17 cellular contexts compared by ENCODE assay signal in the genomic region with DNA sequence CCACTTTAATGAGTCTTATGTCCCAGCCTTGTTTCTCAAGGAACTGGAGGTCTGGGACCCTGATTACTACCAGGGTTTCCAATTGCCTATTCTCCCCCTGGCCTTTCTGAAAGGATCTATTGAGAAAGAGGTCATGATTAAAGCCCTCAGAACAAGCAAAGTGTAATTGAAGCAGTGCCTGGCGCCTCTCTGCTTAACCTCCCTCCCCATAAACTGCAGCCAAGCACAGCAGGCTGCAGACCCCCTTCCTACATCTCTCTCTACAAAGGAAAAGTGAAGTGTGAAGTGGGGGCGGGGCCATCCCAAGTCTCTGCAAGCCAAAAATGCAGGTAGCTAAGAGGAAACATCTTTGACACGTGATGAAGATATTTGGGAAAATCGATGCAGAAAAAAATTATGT.
"Had no signal": no experiment of that assay in that cellular context is flagged by ENCODE, and none has a peak within 500 bp of the region (broad histone marks: within the 10 kb centered on the region; RNA-seq: fewer than 3 reads in every experiment).

No MANE protein-coding gene starts in this region.

- H3K36me3 Mint-ChIP-seq: activated CD8-positive, alpha-beta memory T cell treated with anti-CD3 and anti-CD28 coated beads, Interleukin-2, amount 10 ng/mL, durations not matched to agents 7 days and 5 days; activated naive CD8-positive, alpha-beta T cell; immature natural killer cell; natural killer cell had no signal

- H3K4me3 Mint-ChIP-seq: activated B cell treated with CpG ODN at 0.5 μM for 24 hours; activated CD4-positive, alpha-beta memory T cell treated with anti-CD3 and anti-CD28 coated beads, Interleukin-2, amount 10 ng/mL, durations not matched to agents 7 days and 5 days; activated CD8-positive, alpha-beta memory T cell treated with anti-CD3 and anti-CD28 coated beads, Interleukin-2, amount 10 ng/mL, durations not matched to agents 7 days and 5 days; activated naive CD8-positive, alpha-beta T cell; immature natural killer cell; natural killer cell; stimulated activated naive CD8-positive, alpha-beta T cell treated with anti-CD3 and anti-CD28 coated beads, Interleukin-15, Interleukin-2, amounts not matched to agents 100 ng/mL and 50 ng/mL, for 24 hours had no signal

- H3K4me1 Mint-ChIP-seq: activated B cell treated with CpG ODN at 0.5 μM for 24 hours; activated CD4-positive, alpha-beta memory T cell treated with anti-CD3 and anti-CD28 coated beads, Interleukin-2, amount 10 ng/mL, durations not matched to agents 7 days and 5 days; activated CD8-positive, alpha-beta memory T cell treated with anti-CD3 and anti-CD28 coated beads, Interleukin-2, amount 10 ng/mL, durations not matched to agents 7 days and 5 days; immature natural killer cell; natural killer cell had no signal

- H3K4me3 ChIP-seq: esophagus squamous epithelium, tibial nerve, vagina had no signal

- H3K4me1 ChIP-seq: esophagus squamous epithelium, vagina had no signal

- H3K36me3 ChIP-seq: esophagus squamous epithelium, tibial nerve, vagina had no signal

- H3K27ac Mint-ChIP-seq: activated B cell treated with CpG ODN at 0.5 μM for 24 hours; activated CD4-positive, alpha-beta memory T cell treated with anti-CD3 and anti-CD28 coated beads, Interleukin-2, amount 10 ng/mL, durations not matched to agents 7 days and 5 days; activated CD8-positive, alpha-beta memory T cell treated with anti-CD3 and anti-CD28 coated beads, Interleukin-2, amount 10 ng/mL, durations not matched to agents 7 days and 5 days; activated naive CD8-positive, alpha-beta T cell; immature natural killer cell; natural killer cell; stimulated activated naive CD8-positive, alpha-beta T cell treated with anti-CD3 and anti-CD28 coated beads, Interleukin-15, Interleukin-2, amounts not matched to agents 100 ng/mL and 50 ng/mL, for 24 hours had no signal

- H3K9me3 Mint-ChIP-seq: activated B cell treated with CpG ODN at 0.5 μM for 24 hours; stimulated activated naive CD8-positive, alpha-beta T cell treated with anti-CD3 and anti-CD28 coated beads, Interleukin-15, Interleukin-2, amounts not matched to agents 100 ng/mL and 50 ng/mL, for 24 hours had no signal

- H3K27ac ChIP-seq: esophagus squamous epithelium, tibial nerve, vagina had no signal

- H3K27me3 Mint-ChIP-seq: activated B cell treated with CpG ODN at 0.5 μM for 24 hours; activated CD4-positive, alpha-beta memory T cell treated with anti-CD3 and anti-CD28 coated beads, Interleukin-2, amount 10 ng/mL, durations not matched to agents 7 days and 5 days; activated CD8-positive, alpha-beta memory T cell treated with anti-CD3 and anti-CD28 coated beads, Interleukin-2, amount 10 ng/mL, durations not matched to agents 7 days and 5 days; activated naive CD8-positive, alpha-beta T cell; stimulated activated naive CD8-positive, alpha-beta T cell treated with anti-CD3 and anti-CD28 coated beads, Interleukin-15, Interleukin-2, amounts not matched to agents 100 ng/mL and 50 ng/mL, for 24 hours had no signal

- DNase-seq: activated B cell treated with CpG ODN at 0.5 μM for 24 hours; activated CD4-positive, alpha-beta memory T cell treated with anti-CD3 and anti-CD28 coated beads, Interleukin-2, amount 10 ng/mL, durations not matched to agents 7 days and 5 days; activated CD4-positive, alpha-beta T cell treated with anti-CD3 and anti-CD28 coated beads for 48 hours; activated CD8-positive, alpha-beta memory T cell treated with anti-CD3 and anti-CD28 coated beads, Interleukin-2, amount 10 ng/mL, durations not matched to agents 7 days and 5 days; cerebellar nuclear complex; cortex of kidney; effector memory CD4-positive, alpha-beta T cell; esophagus squamous epithelium; hippocampal formation; immature natural killer cell; mesenchymal stem cell; natural killer cell; occipital lobe had no signal

- H3K9me3 ChIP-seq: esophagus squamous epithelium, tibial nerve, vagina had no signal
